In genomic region chrX:131543774-131544173, GRCh38 we compare ENCODE assay signal across 34 cellular contexts. TPM values are rescaled to one million over a fixed set of nuclear protein-coding genes. Genes with fewer than 3 reads are reported as not detected.
"Had no signal": no experiment of that assay in that cellular context is flagged by ENCODE, and none has a peak within 500 bp of the region (broad histone marks: within the 10 kb centered on the region; RNA-seq: fewer than 3 reads in every experiment).

Gene OR13H1 (plus strand): TSS chrX:131544074. CDS start chrX:131544074, 0 bp downstream.

- H3K4me3 Mint-ChIP-seq: stimulated activated effector memory CD8-positive, alpha-beta T cell treated with anti-CD3 and anti-CD28 coated beads, Interleukin-12 subunit alpha, Interleukin-12 subunit beta, amount 100 ng/mL, for 72 hours; stimulated activated memory B cell treated with anti-CD40 and anti-IgM and Interleukin-4, amounts not matched to agents 10 μg/mL and 1 μg/mL and 100 μg/mL, for 72 hours; stimulated activated naive B cell treated with anti-CD40 and anti-IgM and Interleukin-4, amounts not matched to agents 10 μg/mL and 1 μg/mL and 100 μg/mL, for 72 hours; stimulated activated naive CD8-positive, alpha-beta T cell treated with anti-CD3 and anti-CD28 coated beads, Interleukin-15, amount 100 ng/mL, for 72 hours; stimulated activated naive CD8-positive, alpha-beta T cell treated with anti-CD3 and anti-CD28 coated beads, Interleukin-15, Interleukin-2, amounts not matched to agents 100 ng/mL and 50 ng/mL, for 24 hours; type B pancreatic cell had no signal

- H3K27ac Mint-ChIP-seq: stimulated activated effector memory CD8-positive, alpha-beta T cell treated with anti-CD3 and anti-CD28 coated beads, Interleukin-12 subunit alpha, Interleukin-12 subunit beta, amount 100 ng/mL, for 72 hours; stimulated activated memory B cell treated with anti-CD40 and anti-IgM and Interleukin-4, amounts not matched to agents 10 μg/mL and 1 μg/mL and 100 μg/mL, for 72 hours; stimulated activated naive B cell treated with anti-CD40 and anti-IgM and Interleukin-4, amounts not matched to agents 10 μg/mL and 1 μg/mL and 100 μg/mL, for 72 hours; stimulated activated naive CD8-positive, alpha-beta T cell treated with anti-CD3 and anti-CD28 coated beads, Interleukin-15, amount 100 ng/mL, for 72 hours; stimulated activated naive CD8-positive, alpha-beta T cell treated with anti-CD3 and anti-CD28 coated beads, Interleukin-15, Interleukin-2, amounts not matched to agents 100 ng/mL and 50 ng/mL, for 24 hours; type B pancreatic cell had no signal

- H3K36me3 ChIP-seq: stomach, suprapubic skin, thoracic aorta, thyroid gland, tibial artery, tibial nerve, transverse colon, upper lobe of left lung, upper lobe of right lung, uterus, vagina had no signal

- FAIRE-seq: urothelium cell line had no signal

- H3K27ac ChIP-seq: stomach, suprapubic skin, testis, thoracic aorta, thyroid gland, tibial artery, tibial nerve, transverse colon, upper lobe of left lung, upper lobe of right lung, uterus, vagina had no signal

- H3K4me1 ChIP-seq: stomach, suprapubic skin, testis, thyroid gland, tibial artery, tibial nerve, transverse colon, upper lobe of left lung, upper lobe of right lung, uterus, vagina had no signal

- H3K4me3 ChIP-seq: stomach, suprapubic skin, testis, thoracic aorta, thyroid gland, tibial artery, tibial nerve, transverse colon, upper lobe of left lung, upper lobe of right lung, uterus, vagina had no signal

- H3K27me3 Mint-ChIP-seq: stimulated activated memory B cell treated with anti-CD40 and anti-IgM and Interleukin-4, amounts not matched to agents 10 μg/mL and 1 μg/mL and 100 μg/mL, for 72 hours; stimulated activated naive CD8-positive, alpha-beta T cell treated with anti-CD3 and anti-CD28 coated beads, Interleukin-15, amount 100 ng/mL, for 72 hours; stimulated activated naive CD8-positive, alpha-beta T cell treated with anti-CD3 and anti-CD28 coated beads, Interleukin-15, Interleukin-2, amounts not matched to agents 100 ng/mL and 50 ng/mL, for 24 hours; type B pancreatic cell had no signal

- H3K4me1 Mint-ChIP-seq: stimulated activated effector memory CD8-positive, alpha-beta T cell treated with anti-CD3 and anti-CD28 coated beads, Interleukin-12 subunit alpha, Interleukin-12 subunit beta, amount 100 ng/mL, for 72 hours; stimulated activated memory B cell treated with anti-CD40 and anti-IgM and Interleukin-4, amounts not matched to agents 10 μg/mL and 1 μg/mL and 100 μg/mL, for 72 hours; stimulated activated naive B cell treated with anti-CD40 and anti-IgM and Interleukin-4, amounts not matched to agents 10 μg/mL and 1 μg/mL and 100 μg/mL, for 72 hours; stimulated activated naive CD8-positive, alpha-beta T cell treated with anti-CD3 and anti-CD28 coated beads, Interleukin-15, amount 100 ng/mL, for 72 hours had no signal

- ATAC-seq: stimulated activated effector memory CD8-positive, alpha-beta T cell treated with anti-CD3 and anti-CD28 coated beads, Interleukin-12 subunit alpha, Interleukin-12 subunit beta, amount 100 ng/mL, for 72 hours; stimulated activated memory B cell treated with anti-CD40 and anti-IgM and Interleukin-4, amounts not matched to agents 10 μg/mL and 1 μg/mL and 100 μg/mL, for 72 hours; stimulated activated naive B cell treated with anti-CD40 and anti-IgM and Interleukin-4, amounts not matched to agents 10 μg/mL and 1 μg/mL and 100 μg/mL, for 72 hours; stimulated activated naive CD8-positive, alpha-beta T cell treated with anti-CD3 and anti-CD28 coated beads, Interleukin-15, amount 100 ng/mL, for 72 hours; stimulated activated naive CD8-positive, alpha-beta T cell treated with anti-CD3 and anti-CD28 coated beads, Interleukin-15, Interleukin-2, amounts not matched to agents 100 U/mL and 50 U/mL, for 24 hours; upper lobe of right lung had no signal

- H3K36me3 Mint-ChIP-seq: stimulated activated effector memory CD8-positive, alpha-beta T cell treated with anti-CD3 and anti-CD28 coated beads, Interleukin-12 subunit alpha, Interleukin-12 subunit beta, amount 100 ng/mL, for 72 hours; stimulated activated memory B cell treated with anti-CD40 and anti-IgM and Interleukin-4, amounts not matched to agents 10 μg/mL and 1 μg/mL and 100 μg/mL, for 72 hours; stimulated activated naive B cell treated with anti-CD40 and anti-IgM and Interleukin-4, amounts not matched to agents 10 μg/mL and 1 μg/mL and 100 μg/mL, for 72 hours; type B pancreatic cell had no signal

- H3K27me3 ChIP-seq: suprapubic skin, testis, thyroid gland, tibial artery, tibial nerve, transverse colon, upper lobe of left lung, upper lobe of right lung, uterus, vagina had no signal

- H3K9me3 ChIP-seq: stomach, suprapubic skin, testis, thoracic aorta, thyroid gland, tibial artery, tibial nerve, transverse colon, upper lobe of left lung, upper lobe of right lung, uterus, vagina had no signal

- H3K9me3 Mint-ChIP-seq: stimulated activated memory B cell treated with anti-CD40 and anti-IgM and Interleukin-4, amounts not matched to agents 10 μg/mL and 1 μg/mL and 100 μg/mL, for 72 hours; stimulated activated naive CD8-positive, alpha-beta T cell treated with anti-CD3 and anti-CD28 coated beads, Interleukin-15, amount 100 ng/mL, for 72 hours; stimulated activated naive CD8-positive, alpha-beta T cell treated with anti-CD3 and anti-CD28 coated beads, Interleukin-15, Interleukin-2, amounts not matched to agents 100 ng/mL and 50 ng/mL, for 24 hours; type B pancreatic cell had no signal

- DNase-seq: stimulated activated CD4-positive, alpha-beta T cell treated with anti-CD3 and anti-CD28 coated beads, Interleukin-2, amount 100 ng/mL, for 48 hours; stimulated activated CD4-positive, alpha-beta T cell treated with anti-CD3 and anti-CD28 coated beads, Interleukin-4, amount 100 ng/mL, for 1 hour; stimulated activated CD4-positive, alpha-beta T cell treated with anti-CD3 and anti-CD28 coated beads, Interleukin-4, amount 100 ng/mL, for 24 hours; stimulated activated CD4-positive, alpha-beta T cell treated with anti-CD3 and anti-CD28 coated beads, Interleukin-4, amount 100 ng/mL, for 4 hours; stimulated activated CD8-positive, alpha-beta memory T cell treated with anti-CD3 and anti-CD28 coated beads, Interleukin-4, amount 100 ng/mL, for 48 hours; stimulated activated naive B cell treated with anti-CD40 and anti-IgM and Interleukin-4, amounts not matched to agents 10 μg/mL and 1 μg/mL and 100 μg/mL, for 72 hours; stimulated activated naive CD4-positive, alpha-beta T cell; stimulated activated naive CD4-positive, alpha-beta T cell treated with Interleukin-2 at 50 U/mL for 16 hours; stimulated activated naive CD8-positive, alpha-beta T cell treated with anti-CD3 and anti-CD28 coated beads, Interleukin-15, amount 100 ng/mL, for 72 hours; stimulated activated naive CD8-positive, alpha-beta T cell treated with anti-CD3 and anti-CD28 coated beads, Interleukin-15, Interleukin-2, amounts not matched to agents 100 U/mL and 50 U/mL, for 24 hours; stomach; substantia nigra; testis; thyroid gland; tibial artery; transverse colon; trophoblast cell; upper lobe of left lung; upper lobe of right lung; uterus had no signal

RNA-seq across cellular contexts. Expression of gene OR13H1, which starts in this region (rescaled TPM):
- total RNA-seq: stomach, subcutaneous adipose tissue, suprapubic skin, temporal lobe, testis, thoracic aorta, thyroid gland, tibial nerve, transverse colon, upper lobe of left lung, upper lobe of right lung, ureter, urinary bladder, uterus, vagina had no signal
- polyA plus RNA-seq: stomach, thymus, urinary bladder had no signal
